ENCODE assay signal across 10 cellular contexts in the genomic region with DNA sequence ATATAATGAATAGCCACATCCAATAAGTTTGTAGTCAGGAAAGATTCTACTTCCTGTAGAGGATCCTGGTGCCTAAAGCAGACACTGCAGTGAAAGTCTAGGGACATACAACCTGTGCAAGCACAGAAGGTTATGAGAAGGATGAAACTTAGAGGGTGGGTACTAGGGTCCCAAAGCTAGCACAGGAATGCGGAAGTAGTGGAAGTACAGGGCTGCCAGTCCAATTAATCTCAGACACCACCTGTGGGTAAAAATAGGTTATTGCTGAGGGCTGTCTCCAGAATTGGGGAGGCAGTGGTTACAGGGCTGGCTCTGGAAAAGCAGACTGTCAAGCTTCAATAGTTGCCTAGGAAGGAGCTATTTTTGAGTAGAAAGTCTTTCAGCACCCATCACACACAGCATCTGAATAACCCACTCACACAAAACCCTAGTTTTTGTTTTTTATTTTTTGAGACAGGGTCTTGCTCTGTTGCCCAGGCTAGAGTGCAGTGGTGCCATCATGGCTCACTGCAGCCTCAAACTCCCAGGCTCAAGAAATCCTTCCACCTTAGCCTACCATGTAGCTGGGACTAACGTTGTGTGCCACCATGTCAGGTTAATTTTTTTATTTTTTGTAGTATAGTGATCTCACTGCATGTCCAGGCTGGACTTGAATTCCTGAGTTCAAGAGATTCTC. TPM values are rescaled to one million over a fixed set of nuclear protein-coding genes. Genes with fewer than 3 reads are reported as not detected.
A peak's percentile ranks its signal among the peaks of the same experiment; 100 is the strongest.
DNase-seq lines count a peak whose midpoint lies in the region; ATAC-seq, FAIRE-seq and TF ChIP-seq lines count a peak whose summit lies in the region.
"Had no signal": no experiment of that assay in that cellular context is flagged by ENCODE, and none has a peak within 500 bp of the region (broad histone marks: within the 10 kb centered on the region; RNA-seq: fewer than 3 reads in every experiment).

No MANE protein-coding gene starts in this region.

- H3K27ac ChIP-seq in heart left ventricle (no peak overlapping the region), GM12878 (ENCODE audit: control insufficient read depth, insufficient read depth) (no peak overlapping the region), Peyer's patch (no peak overlapping the region)

- SMC1A ChIA-PET in GM12878 (lab: Charles Lee; ENCODE audit: uncharacterized antibody, unreplicated experiment), result interaction anchor here (0.6 to 6.2 kb wide), 24 partner anchors 8 to 1027 kb away, joined by 3 to 38 read pairs (median 4); no protein-coding TSS in a partner anchor

- H3K9me3 Mint-ChIP-seq in stimulated activated memory B cell treated with anti-CD40 and anti-IgM and Interleukin-4, amounts not matched to agents 10 μg/mL and 1 μg/mL and 100 μg/mL, for 72 hours, result no peaks in the 10 kb centered on the region

- H3K4me1 ChIP-seq in heart left ventricle (peaks cover 0 to 8% (median 0%) of the 10 kb centered on the region in 12 donors), GM12878 (ENCODE audit: control insufficient read depth, insufficient read depth, low read length) (no peaks in the 10 kb centered on the region; the same call in 1 of the 2 replicates), Peyer's patch (no peaks in the 10 kb centered on the region)

- ATAC-seq in Right ventricle myocardium superior (ENCODE audit: poor library complexity), result peak; percentile 34
- no peak for ATAC-seq in heart left ventricle
- peak; percentile 57 for ATAC-seq in HG03432 (IDR thresholded peaks at IDR 0.05; ENCODE audit: unreplicated experiment)
- ATAC-seq in GM12878, result peak; percentile 82
- peak; percentile 43 for ATAC-seq in stimulated activated memory B cell treated with anti-CD40 and anti-IgM and Interleukin-4, amounts not matched to agents 10 μg/mL and 1 μg/mL and 100 μg/mL, for 72 hours
- ATAC-seq in HG02798 (IDR thresholded peaks at IDR 0.05; ENCODE audit: poor library complexity, unreplicated experiment), result no peak
- ATAC-seq: Right ventricle myocardium inferior had no signal

- H4K20me1 ChIP-seq in GM12878 (ENCODE audit: control insufficient read depth, insufficient read depth), result no peaks in the 10 kb centered on the region

- peak; percentile 59 for TF ChIP-seq RAD21 in GM12878 (IDR thresholded peaks at IDR 0.05; ENCODE audit: insufficient read depth, low read depth, low read length)

- H3K79me2 ChIP-seq in GM12878 (ENCODE audit: control insufficient read depth, insufficient read depth, low read length), result no peaks in the 10 kb centered on the region

- H3K4me3 ChIP-seq in heart left ventricle, result no peak overlapping the region
- no peak overlapping the region for H3K4me3 ChIP-seq in GM12878
- no peak overlapping the region for H3K4me3 ChIP-seq in Peyer's patch

- H2AFZ ChIP-seq in GM12878 (ENCODE audit: control insufficient read depth, low read depth, low read length), result no peak overlapping the region

- intact Hi-C loops in Right ventricle myocardium superior (cut with DNase I) (no loop called here), heart left ventricle (cut with DNase I) (loop anchor here in 8 of 10 donors (2.0 to 10.0 kb wide), 7 partner anchors 54 to 131 kb away; partner anchors contain the start of gene MGARP (in 2 of the 8)), GM12878 (cut with micrococcal nuclease; ENCODE audit: unreplicated experiment) (loop anchor here (1.0 to 5.0 kb wide), 3 partner anchors 39 to 197 kb away; no protein-coding TSS in a partner anchor)

- no peaks in the 10 kb centered on the region for H3K27me3 Mint-ChIP-seq in stimulated activated memory B cell treated with anti-CD40 and anti-IgM and Interleukin-4, amounts not matched to agents 10 μg/mL and 1 μg/mL and 100 μg/mL, for 72 hours

- H3K9me3 ChIP-seq in heart left ventricle (peaks cover 0 to 8% (median 0%) of the 10 kb centered on the region in 12 donors), GM12878 (replicated peaks; ENCODE audit: control insufficient read depth, insufficient read depth, low read length) (no peaks in the 10 kb centered on the region; the same call in 2 of the 3 replicates), Peyer's patch (no peaks in the 10 kb centered on the region)

- no peak for DNase-seq in Right ventricle myocardium superior
- DNase-seq in heart left ventricle, result no peak
- DNase-seq in GM12878 (ENCODE audit: low read depth, low spot score), result no peak
- DNase-seq in NCI-H1048 (lab: John Stamatoyannopoulos, UW), result no peak
- no peak for DNase-seq in Peyer's patch

- POLR2A ChIA-PET in GM12878 (lab: Charles Lee), result interaction anchor here (0.6 to 2.4 kb wide), 4 partner anchors 17 to 131 kb away, joined by 3 to 7 read pairs (median 5); no protein-coding TSS in a partner anchor

- no peak overlapping the region for H3K9ac ChIP-seq in GM12878 (ENCODE audit: control insufficient read depth, insufficient read depth, low read length)

- 42 to 49% (median 44%) methylated on average over 2 of the region's 2 CpGs for WGBS in heart left ventricle, 4 donors
- 27% methylated on average over 2 of the region's 2 CpGs for WGBS in GM12878 (ENCODE audit: insufficient coverage, insufficient replicate concordance, low lambda C conversion rate, missing lambda C conversion rate)

- BruUV-seq in GM12878 (replicated peaks; lab: Mats Ljungman, UMichigan), result no TSS peak

- RAD21 ChIA-PET in GM12878 (lab: Charles Lee; ENCODE audit: unreplicated experiment), result interaction anchor here (1.0 to 3.8 kb wide), 12 partner anchors 9 to 198 kb away, joined by 3 to 32 read pairs (median 6); no protein-coding TSS in a partner anchor

- H3K36me3 ChIP-seq in heart left ventricle (no peaks in the 10 kb centered on the region), GM12878 (ENCODE audit: control insufficient read depth in 2 of 2, insufficient read depth in 2 of 2, low read length in 1 of 2) (no peaks in the 10 kb centered on the region), Peyer's patch (no peaks in the 10 kb centered on the region)

- no peak for TF ChIP-seq POLR2A in heart left ventricle (IDR thresholded peaks at IDR 0.05)
- TF ChIP-seq POLR2A in GM12878 (IDR thresholded peaks at IDR 0.05; ENCODE audit: low read depth, low read length), result no peak
- no peak for TF ChIP-seq POLR2A in Peyer's patch (IDR thresholded peaks at IDR 0.05)

- H3K27ac Mint-ChIP-seq in stimulated activated memory B cell treated with anti-CD40 and anti-IgM and Interleukin-4, amounts not matched to agents 10 μg/mL and 1 μg/mL and 100 μg/mL, for 72 hours, result peak overlapping the region; percentile 25

- no peaks in the 10 kb centered on the region for H3K36me3 Mint-ChIP-seq in stimulated activated memory B cell treated with anti-CD40 and anti-IgM and Interleukin-4, amounts not matched to agents 10 μg/mL and 1 μg/mL and 100 μg/mL, for 72 hours

- no peak for TF ChIP-seq EP300 in GM12878 (IDR thresholded peaks at IDR 0.05; ENCODE audit: borderline replicate concordance in 1 of 2, control insufficient read depth in 1 of 2, low read depth in 2 of 2, low read length in 2 of 2)

- TF ChIP-seq CTCF in heart left ventricle (IDR thresholded peaks at IDR 0.05) (peak in 4 of 12 donors; percentile 11 to 24 (median 16)), GM12878 (IDR thresholded peaks at IDR 0.05 in 2 of 3, conservative IDR thresholded peaks at IDR 0.05 in 1 of 3; ENCODE audit: control insufficient read depth in 2 of 3, extremely low read depth in 1 of 3, insufficient read depth in 1 of 3, low read depth in 3 of 3, low read length in 3 of 3) (peak; percentile 30 to 61 (median 50); a peak in 4 of 6 replicates), Peyer's patch (IDR thresholded peaks at IDR 0.05) (peak in 2 of 6 experiments; percentile 8 to 19)

- in situ Hi-C loops in GM12878 (cut with MboI), result no loop called here

- FAIRE-seq in GM12878 (lab: Jason Lieb, UNC), result no peak

- H3K4me1 Mint-ChIP-seq in stimulated activated memory B cell treated with anti-CD40 and anti-IgM and Interleukin-4, amounts not matched to agents 10 μg/mL and 1 μg/mL and 100 μg/mL, for 72 hours, result peaks cover 6% of the 10 kb centered on the region

- H3K27me3 ChIP-seq in heart left ventricle (no peaks in the 10 kb centered on the region), GM12878 (replicated peaks in 1 of 2; ENCODE audit: control insufficient read depth in 2 of 2, insufficient read depth in 2 of 2, low read length in 1 of 2) (no peaks in the 10 kb centered on the region), Peyer's patch (no peaks in the 10 kb centered on the region)

- H3K4me3 Mint-ChIP-seq in stimulated activated memory B cell treated with anti-CD40 and anti-IgM and Interleukin-4, amounts not matched to agents 10 μg/mL and 1 μg/mL and 100 μg/mL, for 72 hours, result no peak overlapping the region

- no peak overlapping the region for H3K4me2 ChIP-seq in GM12878 (ENCODE audit: control insufficient read depth, insufficient read depth)

- CTCF ChIA-PET in GM12878 (lab: Yijun Ruan, JAX), result interaction anchor here (0.7 to 6.7 kb wide), 26 partner anchors 8 to 304 kb away, joined by 3 to 54 read pairs (median 4); no protein-coding TSS in a partner anchor

RNA-seq across cellular contexts. Expression of gene ELF2, which starts 50.8 kb away (rescaled TPM):
- total RNA-seq in Right ventricle myocardium superior, result 41.3 TPM
- 10 to 100 TPM; 29.7 to 44.2 (median 34.3) TPM for total RNA-seq in heart left ventricle
- 10 to 100 TPM; 10.3 to 18.2 TPM for polyA plus RNA-seq in heart left ventricle
- 109 and 114 TPM in 2 replicates for total RNA-seq in GM12878 (2013; cell fraction: nucleolus; rRNA removed)
- 26.1 and 27.6 TPM in 2 replicates for total RNA-seq in GM12878 (2014; rRNA removed)
- total RNA-seq in GM12878 (2014; rRNA removed; fragmentation: Illumina TruSeq; extraction: Trizol), result 30.1 and 31.4 TPM in 2 replicates
- 24.9 and 25.0 TPM in 2 replicates for total RNA-seq in GM12878 (2021)
- polyA plus RNA-seq in GM12878 (2011; ENCODE audit: low read depth), result 16.3 TPM
- polyA plus RNA-seq in GM12878 (2011; rRNA removed), result 26.7 and 32.3 TPM in 2 replicates
- 14.6 and 15.6 TPM in 2 replicates for polyA plus RNA-seq in GM12878 (2011; cell fraction: cytosol; rRNA removed)
- polyA plus RNA-seq in GM12878 (2011; cell fraction: nucleus; rRNA removed), result 19.3 and 22.2 TPM in 2 replicates
- 17.5 and 18.6 TPM in 2 replicates for polyA plus RNA-seq in GM12878 (2012)
- 22.3 and 25.4 TPM in 2 replicates for polyA plus RNA-seq in GM12878 (2014; fragmentation: Illumina TruSeq; extraction: Trizol)
- 10 to 100 TPM; 10.5 to 15.6 TPM for polyA plus RNA-seq in GM12878 (2014; fragmentation: Nextera tagmentation; extraction: Ambion mirVana)
- 13.1 and 16.1 TPM in 2 replicates for polyA plus RNA-seq in GM12878 (2014; rRNA removed)
- 10 to 100 TPM; 16.9 to 18.7 TPM for polyA plus RNA-seq in GM12878 (2016; fragmentation: Nextera tagmentation; extraction: Ambion mirVana)
- polyA minus RNA-seq in GM12878 (2011; rRNA and poly(A)+ RNA removed), result 40.2 and 48.5 TPM in 2 replicates
- polyA minus RNA-seq in GM12878 (2011; cell fraction: cytosol; rRNA and poly(A)+ RNA removed), result 13.6 and 16.2 TPM in 2 replicates
- 26.4 and 40.0 TPM in 2 replicates for polyA minus RNA-seq in GM12878 (2011; cell fraction: nucleus; rRNA and poly(A)+ RNA removed)
- 10 to 100 TPM; 47.1 to 75.1 (median 54.4) TPM for total RNA-seq in Peyer's patch

RNA-seq across cellular contexts. Expression of gene MGARP, which starts 52.2 kb away (rescaled TPM):
- 0.48 TPM for total RNA-seq in Right ventricle myocardium superior
- total RNA-seq in heart left ventricle, result 1 to 10 TPM in 4 of 9 donors, under 1 TPM in 5; 0.48 to 7.8 (median 0.98) TPM
- polyA plus RNA-seq in heart left ventricle, result 1 to 10 TPM in 1 of 2 donors, under 1 TPM in 1; 0.83 to 1.6 TPM
- 0.40 and 0.51 TPM in 2 replicates for total RNA-seq in GM12878 (2013; cell fraction: nucleolus; rRNA removed)
- total RNA-seq in GM12878 (2014; rRNA removed), result not detected in 2 replicates
- total RNA-seq in GM12878 (2014; rRNA removed; fragmentation: Illumina TruSeq; extraction: Trizol), result not detected in 2 replicates
- not detected in 2 replicates for total RNA-seq in GM12878 (2021)
- not detected for polyA plus RNA-seq in GM12878 (2011; ENCODE audit: low read depth)
- polyA plus RNA-seq in GM12878 (2011; rRNA removed), result 0.23 and 0.30 TPM in 2 replicates
- polyA plus RNA-seq in GM12878 (2011; cell fraction: cytosol; rRNA removed), result 0.06 TPM in 1 of 2 replicates, not detected in the other
- polyA plus RNA-seq in GM12878 (2011; cell fraction: nucleus; rRNA removed), result 0.10 TPM in 1 of 2 replicates, not detected in the other
- polyA plus RNA-seq in GM12878 (2012), result not detected in 2 replicates
- 0.36 TPM in 1 of 2 replicates, not detected in the other for polyA plus RNA-seq in GM12878 (2014; fragmentation: Illumina TruSeq; extraction: Trizol)
- polyA plus RNA-seq in GM12878 (2014; fragmentation: Nextera tagmentation; extraction: Ambion mirVana), result under 1 TPM; 0.04 to 0.08 TPM
- 0.11 TPM in 1 of 2 replicates, not detected in the other for polyA plus RNA-seq in GM12878 (2014; rRNA removed)
- not detected for polyA plus RNA-seq in GM12878 (2016; fragmentation: Nextera tagmentation; extraction: Ambion mirVana)
- not detected in 2 replicates for polyA minus RNA-seq in GM12878 (2011; rRNA and poly(A)+ RNA removed)
- polyA minus RNA-seq in GM12878 (2011; cell fraction: cytosol; rRNA and poly(A)+ RNA removed), result not detected in 2 replicates
- not detected in 2 replicates for polyA minus RNA-seq in GM12878 (2011; cell fraction: nucleus; rRNA and poly(A)+ RNA removed)
- not detected for total RNA-seq in Peyer's patch
- total RNA-seq: Daoy had no signal

Comparison
In these comparisons a context has a peak if more than half of its experiments do, and no peak if none do; other contexts are left out.
1. ATAC-seq: peak in Right ventricle myocardium superior (single experiment), HG03432 (single experiment), GM12878 (single experiment) and stimulated activated memory B cell treated with anti-CD40 and anti-IgM and Interleukin-4, amounts not matched to agents 10 μg/mL and 1 μg/mL and 100 μg/mL, for 72 hours (single experiment); none in heart left ventricle (0 of 4) and HG02798 (single experiment).